ENCODE assay signal across 32 cellular contexts in the genomic region with DNA sequence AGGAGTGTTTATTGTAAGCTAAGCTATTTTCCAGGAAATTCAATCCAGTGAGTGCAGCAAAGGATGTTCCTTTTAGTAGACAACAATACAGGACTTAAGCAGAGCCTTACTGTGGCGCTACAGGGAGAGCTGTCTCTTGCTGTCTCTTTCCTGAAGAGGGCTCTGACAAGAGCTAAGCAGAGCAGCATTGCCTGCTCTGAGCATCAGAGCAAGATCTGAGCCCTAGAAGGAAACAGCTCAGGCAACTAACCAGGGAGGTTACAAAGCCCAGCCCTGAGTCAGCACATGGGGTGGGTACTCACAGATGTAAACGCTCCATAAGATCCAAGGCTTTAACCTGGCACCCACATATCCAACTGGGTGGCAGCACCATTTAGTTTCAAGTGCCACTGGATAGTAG. TPM values are rescaled to one million over a fixed set of nuclear protein-coding genes. Genes with fewer than 3 reads are reported as not detected.
DNase-seq lines count a peak whose midpoint lies in the region; ATAC-seq and TF ChIP-seq lines count a peak whose summit lies in the region.
"Had no signal": no experiment of that assay in that cellular context is flagged by ENCODE, and none has a peak within 500 bp of the region (broad histone marks: within the 10 kb centered on the region; RNA-seq: fewer than 3 reads in every experiment).

No MANE protein-coding gene starts in this region.

- POLR2A ChIA-PET in SK-N-SH (lab: Yijun Ruan, JAX): interaction anchor here (0.6 kb wide), 1 partner anchor 13 kb away, joined by 3 read pairs; no protein-coding TSS in a partner anchor

- H4K20me1 ChIP-seq in SK-N-SH (ENCODE audit: insufficient read depth): no peaks in the 10 kb centered on the region
- H4K20me1 ChIP-seq: BLaER1 treated with 17β-estradiol and CSF1 and Interleukin-3, amounts not matched to agents 10 nM and 100 nM had no signal

- TF ChIP-seq POLR2A in esophagus muscularis mucosa (IDR thresholded peaks at IDR 0.05; ENCODE audit: low read depth): no peak

- H3K27ac Mint-ChIP-seq in stimulated activated effector memory CD8-positive, alpha-beta T cell treated with anti-CD3 and anti-CD28 coated beads, Interleukin-12 subunit alpha, Interleukin-12 subunit beta, amount 100 ng/mL, for 72 hours: no peak overlapping the region
- H3K27ac Mint-ChIP-seq: CD4-positive, alpha-beta T cell had no signal

- H3K4me2 ChIP-seq in SK-N-SH: peak overlapping the region; percentile 55
- H3K4me2 ChIP-seq: BLaER1 treated with 17β-estradiol and CSF1 and Interleukin-3, amounts not matched to agents 10 nM and 100 nM had no signal

- no peak overlapping the region for H2AFZ ChIP-seq in SK-N-SH (ENCODE audit: low read depth)

- H3K36me3 ChIP-seq in SK-N-SH (replicated peaks in 1 of 2; ENCODE audit: control insufficient read depth in 1 of 2, insufficient read depth in 2 of 2, low read length in 1 of 2) (peaks cover 82 to 92% of the 10 kb centered on the region in 2 experiments), esophagus muscularis mucosa (peaks cover 0 to 39% (median 4%) of the 10 kb centered on the region in 4 donors)
- H3K36me3 ChIP-seq: BLaER1 treated with 17β-estradiol and CSF1 and Interleukin-3, amounts not matched to agents 10 nM and 100 nM had no signal

- no peak for TF ChIP-seq RAD21 in SK-N-SH (IDR thresholded peaks at IDR 0.05; ENCODE audit: low read length)

- H3K4me3 ChIP-seq in SK-N-SH (ENCODE audit: low read depth in 2 of 2, low read length in 1 of 2): no peak overlapping the region
- no peak overlapping the region for H3K4me3 ChIP-seq in esophagus muscularis mucosa
- H3K4me3 ChIP-seq: BLaER1 treated with 17β-estradiol and CSF1 and Interleukin-3, amounts not matched to agents 10 nM and 100 nM; SJSA1 had no signal

- CTCF ChIA-PET in SK-N-SH (lab: Yijun Ruan, JAX): interaction anchor here (0.9 to 1.6 kb wide), 4 partner anchors 16 to 94 kb away, joined by 3 to 4 read pairs (median 3); no protein-coding TSS in a partner anchor

- peak; percentile 31 for ATAC-seq in stimulated activated effector memory CD8-positive, alpha-beta T cell treated with anti-CD3 and anti-CD28 coated beads, Interleukin-12 subunit alpha, Interleukin-12 subunit beta, amount 100 ng/mL, for 72 hours

- peaks cover 62% of the 10 kb centered on the region for H3F3A ChIP-seq in SK-N-SH (replicated peaks; ENCODE audit: insufficient read depth)

- H3K9me3 ChIP-seq in SK-N-SH (no peaks in the 10 kb centered on the region), esophagus muscularis mucosa (no peaks in the 10 kb centered on the region)
- H3K9me3 ChIP-seq: BLaER1 treated with 17β-estradiol and CSF1 and Interleukin-3, amounts not matched to agents 10 nM and 100 nM; Caco-2; SJSA1 had no signal

- H3K79me2 ChIP-seq in SK-N-SH (ENCODE audit: insufficient read depth): peaks cover 93% of the 10 kb centered on the region; the same call in 1 of the 2 replicates

- H3K27ac ChIP-seq in SK-N-SH (ENCODE audit: low read depth in 2 of 2, low read length in 1 of 2) (peak overlapping the region; percentile 94 to 99), esophagus muscularis mucosa (replicated peaks in 1 of 4) (no peak overlapping the region)
- H3K27ac ChIP-seq: BLaER1 treated with 17β-estradiol and CSF1 and Interleukin-3, amounts not matched to agents 10 nM and 100 nM; HL-60; SJSA1 had no signal

- no peaks in the 10 kb centered on the region for H3K9me3 Mint-ChIP-seq in stimulated activated effector memory CD8-positive, alpha-beta T cell treated with anti-CD3 and anti-CD28 coated beads, Interleukin-12 subunit alpha, Interleukin-12 subunit beta, amount 100 ng/mL, for 72 hours
- H3K9me3 Mint-ChIP-seq: CD4-positive, alpha-beta T cell had no signal

- no peaks in the 10 kb centered on the region for H3K4me1 Mint-ChIP-seq in stimulated activated effector memory CD8-positive, alpha-beta T cell treated with anti-CD3 and anti-CD28 coated beads, Interleukin-12 subunit alpha, Interleukin-12 subunit beta, amount 100 ng/mL, for 72 hours

- no peak overlapping the region for H3K4me3 Mint-ChIP-seq in stimulated activated effector memory CD8-positive, alpha-beta T cell treated with anti-CD3 and anti-CD28 coated beads, Interleukin-12 subunit alpha, Interleukin-12 subunit beta, amount 100 ng/mL, for 72 hours
- H3K4me3 Mint-ChIP-seq: CD4-positive, alpha-beta T cell had no signal

- no peaks in the 10 kb centered on the region for H3K9me2 ChIP-seq in SK-N-SH

- 70% methylated on average over 2 of the region's 2 CpGs for WGBS in SK-N-SH (ENCODE audit: low lambda C conversion rate)
- WGBS in esophagus muscularis mucosa: 58% methylated on average over 1 of the region's 2 CpGs

- intact Hi-C loops in esophagus muscularis mucosa (cut with DNase I): no loop called here

- TF ChIP-seq EP300 in SK-N-SH (IDR thresholded peaks at IDR 0.05; ENCODE audit: borderline replicate concordance in 1 of 2, low read depth in 1 of 2, low read length in 1 of 2) (no peak), esophagus muscularis mucosa (IDR thresholded peaks at IDR 0.05) (no peak)

- peaks cover 5% of the 10 kb centered on the region for H3K36me3 Mint-ChIP-seq in stimulated activated effector memory CD8-positive, alpha-beta T cell treated with anti-CD3 and anti-CD28 coated beads, Interleukin-12 subunit alpha, Interleukin-12 subunit beta, amount 100 ng/mL, for 72 hours

- H3K4me1 ChIP-seq in SK-N-SH (ENCODE audit: control insufficient read depth in 1 of 2, insufficient read depth in 2 of 2, low read depth in 1 of 2, low read length in 1 of 2) (peaks cover 35 to 36% of the 10 kb centered on the region in 2 experiments), esophagus muscularis mucosa (no peaks in the 10 kb centered on the region)
- H3K4me1 ChIP-seq: BLaER1 treated with 17β-estradiol and CSF1 and Interleukin-3, amounts not matched to agents 10 nM and 100 nM; SJSA1 had no signal

- H3K27me3 ChIP-seq in SK-N-SH (ENCODE audit: insufficient read depth): no peaks in the 10 kb centered on the region
- no peaks in the 10 kb centered on the region for H3K27me3 ChIP-seq in esophagus muscularis mucosa
- H3K27me3 ChIP-seq: SJSA1 had no signal

- DNase-seq in NCI-H2171 treated with DMSO at 0.1 percent for 48 hours (lab: John Stamatoyannopoulos, UW) (peak; percentile 33), NCI-H2171 (lab: John Stamatoyannopoulos, UW) (no peak), SK-N-SH (no peak), esophagus muscularis mucosa (ENCODE audit: extremely low spot score) (peak; percentile 74), NCI-H2081 treated with DMSO at 0.1 percent for 48 hours (lab: John Stamatoyannopoulos, UW) (no peak), amygdala (lab: John Stamatoyannopoulos, UW) (no peak), putamen (ENCODE audit: low spot score) (no peak)
- DNase-seq in stimulated activated effector memory CD8-positive, alpha-beta T cell treated with anti-CD3 and anti-CD28 coated beads, Interleukin-12 subunit alpha, Interleukin-12 subunit beta, amount 100 ng/mL, for 72 hours (ENCODE audit: low spot score in 2 of 2): no peak
- DNase-seq: 8988T; ACHN; Caco-2; CD4-positive, alpha-beta T cell; DMS 273 treated with DMSO at 0.1 percent for 48 hours; DMS79 treated with DMSO at 0.1 percent for 48 hours; GF-D8; HCEC 1CT; Karpas-422; NCI-H1092; NCI-H1417 treated with DMSO at 0.1 percent for 48 hours; NCI-H1694 treated with DMSO at 0.1 percent for 48 hours; NCI-H2107; NCI-H226; NCI-H510A; NCI-H82; Right ventricle myocardium superior; RPMI8226; T-helper 1 cell had no signal

- TF ChIP-seq CTCF in SK-N-SH (IDR thresholded peaks at IDR 0.05) (no peak), esophagus muscularis mucosa (IDR thresholded peaks at IDR 0.05) (no peak)

- H3K9ac ChIP-seq in SK-N-SH: peak overlapping the region; percentile 36
- H3K9ac ChIP-seq: BLaER1 treated with 17β-estradiol and CSF1 and Interleukin-3, amounts not matched to agents 10 nM and 100 nM had no signal

TF ChIP-seq in SK-N-SH, 30 proteins besides CTCF, POLR2A, EP300 and RAD21:
- TF ChIP-seq SIN3A (IDR thresholded peaks at IDR 0.05; ENCODE audit: borderline replicate concordance, low read depth, low read length): 0 out of 2 replicates have a peak, but pooled peaks have one; percentile 7
- TF ChIP-seq FOSL2 (IDR thresholded peaks at IDR 0.05; ENCODE audit: borderline replicate concordance, low read depth): no peak

RNA-seq across cellular contexts. Expression of gene LAYN, which starts 8.0 kb away (rescaled TPM):
- 366 and 437 TPM in 2 replicates for polyA plus RNA-seq in SK-N-SH (2012; rRNA removed)
- 389 and 422 TPM in 2 replicates for polyA plus RNA-seq in SK-N-SH (2012; cell fraction: cytosol; rRNA removed)
- 219 and 356 TPM in 2 replicates for polyA plus RNA-seq in SK-N-SH (2012; cell fraction: nucleus; rRNA removed)
- total RNA-seq in esophagus muscularis mucosa: 10 to 100 TPM; 12.0 to 47.1 (median 18.5) TPM
- total RNA-seq: HT-29 had no signal

RNA-seq across cellular contexts. Expression of gene HOATZ, which starts 34.0 kb away (rescaled TPM):
- 4.4 and 4.9 TPM in 2 replicates for polyA plus RNA-seq in SK-N-SH (2012; rRNA removed)
- 5.8 and 6.8 TPM in 2 replicates for polyA plus RNA-seq in SK-N-SH (2012; cell fraction: cytosol; rRNA removed)
- 2.7 and 3.8 TPM in 2 replicates for polyA plus RNA-seq in SK-N-SH (2012; cell fraction: nucleus; rRNA removed)
- total RNA-seq in esophagus muscularis mucosa: not detected
- total RNA-seq: Caco-2; CD4-positive, alpha-beta T cell; H1; HT-29; Right ventricle myocardium superior; SJSA1 had no signal
- polyA plus RNA-seq: H1 had no signal

RNA-seq across cellular contexts. Expression of gene BTG4, which starts 36.4 kb away (rescaled TPM):
- 0.26 and 0.34 TPM in 2 replicates for polyA plus RNA-seq in SK-N-SH (2012; rRNA removed)
- 0.18 and 0.26 TPM in 2 replicates for polyA plus RNA-seq in SK-N-SH (2012; cell fraction: cytosol; rRNA removed)
- 0.34 and 0.45 TPM in 2 replicates for polyA plus RNA-seq in SK-N-SH (2012; cell fraction: nucleus; rRNA removed)
- total RNA-seq in esophagus muscularis mucosa: not detected
- total RNA-seq: CD4-positive, alpha-beta T cell; H1; HT-29; Right ventricle myocardium superior; SJSA1 had no signal

RNA-seq across cellular contexts. Expression of gene SIK2, which starts 53.7 kb away (rescaled TPM):
- polyA plus RNA-seq in SK-N-SH (2012; rRNA removed): 8.9 and 9.7 TPM in 2 replicates
- polyA plus RNA-seq in SK-N-SH (2012; cell fraction: cytosol; rRNA removed): 6.1 and 6.8 TPM in 2 replicates
- polyA plus RNA-seq in SK-N-SH (2012; cell fraction: nucleus; rRNA removed): 12.6 and 16.1 TPM in 2 replicates
- 10 to 100 TPM; 14.5 to 22.1 (median 17.4) TPM for total RNA-seq in esophagus muscularis mucosa

Comparison
In these comparisons a context has a peak if more than half of its experiments do, and no peak if none do; other contexts are left out.
1. DNase-seq: peak in NCI-H2171 treated with DMSO at 0.1 percent for 48 hours (single experiment) and esophagus muscularis mucosa (single experiment); none in NCI-H2171 (single experiment), SK-N-SH (single experiment), stimulated activated effector memory CD8-positive, alpha-beta T cell treated with anti-CD3 and anti-CD28 coated beads, Interleukin-12 subunit alpha, Interleukin-12 subunit beta, amount 100 ng/mL, for 72 hours (0 of 2), NCI-H2081 treated with DMSO at 0.1 percent for 48 hours (single experiment), amygdala (0 of 56) and putamen (single experiment).
2. H3K27ac ChIP-seq: peak in SK-N-SH (2 of 2); none in esophagus muscularis mucosa (0 of 4).